In genomic region chr4:149885896-149886295, GRCh38 we compare ENCODE assay signal across 18 cellular contexts.
DNase-seq lines count a peak whose midpoint lies in the region; ATAC-seq, FAIRE-seq and TF ChIP-seq lines count a peak whose summit lies in the region.
"Had no signal": no experiment of that assay in that cellular context is flagged by ENCODE, and none has a peak within 500 bp of the region (broad histone marks: within the 10 kb centered on the region; RNA-seq: fewer than 3 reads in every experiment).

No MANE protein-coding gene starts in this region.

- POLR2A ChIA-PET in naive thymus-derived CD4-positive, alpha-beta T cell (lab: Charles Lee), result no interaction called here

- H3K27me3 ChIP-seq in adipocyte (replicated peaks; ENCODE audit: control insufficient read depth, insufficient read depth, low read length), result no peaks in the 10 kb centered on the region
- no peaks in the 10 kb centered on the region for H3K27me3 ChIP-seq in naive thymus-derived CD4-positive, alpha-beta T cell (ENCODE audit: control insufficient read depth in 2 of 2, insufficient read depth in 2 of 2, low read length in 2 of 2)
- H3K27me3 ChIP-seq: gastrocnemius medialis, neutrophil, uterus had no signal

- peaks cover 48% of the 10 kb centered on the region for H3K4me1 ChIP-seq in adipocyte (ENCODE audit: control insufficient read depth, insufficient read depth, low read length)
- H3K4me1 ChIP-seq in naive thymus-derived CD4-positive, alpha-beta T cell (ENCODE audit: control insufficient read depth in 2 of 2, insufficient read depth in 2 of 2, low read length in 2 of 2), result no peaks in the 10 kb centered on the region
- H3K4me1 ChIP-seq: gastrocnemius medialis, uterus had no signal

- H3K9me3 Mint-ChIP-seq in stimulated activated effector memory CD8-positive, alpha-beta T cell treated with anti-CD3 and anti-CD28 coated beads, Interleukin-12 subunit alpha, Interleukin-12 subunit beta, amount 100 ng/mL, for 72 hours, result peaks cover 10% of the 10 kb centered on the region
- H3K9me3 Mint-ChIP-seq in naive thymus-derived CD4-positive, alpha-beta T cell, result peaks cover 0 to 9% (median 0%) of the 10 kb centered on the region in 11 donors
- no peaks in the 10 kb centered on the region for H3K9me3 Mint-ChIP-seq in activated CD8-positive, alpha-beta memory T cell treated with anti-CD3 and anti-CD28 coated beads, Interleukin-2, amount 10 ng/mL, durations not matched to agents 7 days and 5 days (ENCODE audit: low read depth)
- H3K9me3 Mint-ChIP-seq: activated T-cell treated with anti-CD3 and anti-CD28 coated beads, Interleukin-2, amount 50 U/mL, for 72 hours; stimulated activated naive CD8-positive, alpha-beta T cell treated with anti-CD3 and anti-CD28 coated beads, Interleukin-15, Interleukin-2, amounts not matched to agents 100 ng/mL and 50 ng/mL, for 24 hours had no signal

- no peak overlapping the region for H3K27ac ChIP-seq in naive thymus-derived CD4-positive, alpha-beta T cell (ENCODE audit: low read depth, low read length)
- H3K27ac ChIP-seq: gastrocnemius medialis, neutrophil, uterus had no signal

- intact Hi-C loops in naive thymus-derived CD4-positive, alpha-beta T cell (cut with micrococcal nuclease), result no loop called here

- H3K36me3 Mint-ChIP-seq in stimulated activated effector memory CD8-positive, alpha-beta T cell treated with anti-CD3 and anti-CD28 coated beads, Interleukin-12 subunit alpha, Interleukin-12 subunit beta, amount 100 ng/mL, for 72 hours, result no peaks in the 10 kb centered on the region
- no peaks in the 10 kb centered on the region for H3K36me3 Mint-ChIP-seq in naive thymus-derived CD4-positive, alpha-beta T cell
- H3K36me3 Mint-ChIP-seq in activated CD8-positive, alpha-beta memory T cell treated with anti-CD3 and anti-CD28 coated beads, Interleukin-2, amount 10 ng/mL, durations not matched to agents 7 days and 5 days, result no peaks in the 10 kb centered on the region
- H3K36me3 Mint-ChIP-seq: CD4-positive, CD25-positive, alpha-beta regulatory T cell; immature natural killer cell had no signal

- H3K4me1 Mint-ChIP-seq in stimulated activated effector memory CD8-positive, alpha-beta T cell treated with anti-CD3 and anti-CD28 coated beads, Interleukin-12 subunit alpha, Interleukin-12 subunit beta, amount 100 ng/mL, for 72 hours, result no peaks in the 10 kb centered on the region
- H3K4me1 Mint-ChIP-seq in naive thymus-derived CD4-positive, alpha-beta T cell, result no peaks in the 10 kb centered on the region
- H3K4me1 Mint-ChIP-seq in activated CD8-positive, alpha-beta memory T cell treated with anti-CD3 and anti-CD28 coated beads, Interleukin-2, amount 10 ng/mL, durations not matched to agents 7 days and 5 days, result peaks cover 2% of the 10 kb centered on the region
- H3K4me1 Mint-ChIP-seq: CD4-positive, CD25-positive, alpha-beta regulatory T cell had no signal

- FAIRE-seq in H54 (lab: Jason Lieb, UNC) (no peak), urothelium cell line (lab: Jason Lieb, UNC) (no peak)
- FAIRE-seq: GM12878 had no signal

- H3K9me3 ChIP-seq in adipocyte (ENCODE audit: control insufficient read depth, low read length), result peaks cover 3% of the 10 kb centered on the region
- H3K9me3 ChIP-seq in naive thymus-derived CD4-positive, alpha-beta T cell (ENCODE audit: control insufficient read depth in 2 of 3, low read length in 3 of 3), result no peaks in the 10 kb centered on the region
- H3K9me3 ChIP-seq: gastrocnemius medialis, neutrophil, uterus had no signal

- no peaks in the 10 kb centered on the region for H3K27me3 Mint-ChIP-seq in naive thymus-derived CD4-positive, alpha-beta T cell
- no peaks in the 10 kb centered on the region for H3K27me3 Mint-ChIP-seq in activated CD8-positive, alpha-beta memory T cell treated with anti-CD3 and anti-CD28 coated beads, Interleukin-2, amount 10 ng/mL, durations not matched to agents 7 days and 5 days
- H3K27me3 Mint-ChIP-seq: CD4-positive, CD25-positive, alpha-beta regulatory T cell had no signal

- ATAC-seq in stimulated activated effector memory CD8-positive, alpha-beta T cell treated with anti-CD3 and anti-CD28 coated beads, Interleukin-12 subunit alpha, Interleukin-12 subunit beta, amount 100 ng/mL, for 72 hours, result no peak
- no peak for ATAC-seq in naive thymus-derived CD4-positive, alpha-beta T cell
- ATAC-seq in activated CD8-positive, alpha-beta memory T cell treated with anti-CD3 and anti-CD28 coated beads, Interleukin-2, amount 10 ng/mL, durations not matched to agents 7 days and 5 days, result no peak
- ATAC-seq: activated T-cell treated with anti-CD3 and anti-CD28 coated beads, Interleukin-2, amount 50 U/mL, for 72 hours; gastrocnemius medialis; GM12878; SK-N-SH treated with all-trans-retinoic acid at 6 μM for 48 hours had no signal

- no peak for TF ChIP-seq POLR2A in H54 (IDR thresholded peaks at IDR 0.05; ENCODE audit: low read depth, low read length)

- no peak overlapping the region for H3K4me3 Mint-ChIP-seq in stimulated activated effector memory CD8-positive, alpha-beta T cell treated with anti-CD3 and anti-CD28 coated beads, Interleukin-12 subunit alpha, Interleukin-12 subunit beta, amount 100 ng/mL, for 72 hours
- H3K4me3 Mint-ChIP-seq in naive thymus-derived CD4-positive, alpha-beta T cell, result no peak overlapping the region
- no peak overlapping the region for H3K4me3 Mint-ChIP-seq in activated CD8-positive, alpha-beta memory T cell treated with anti-CD3 and anti-CD28 coated beads, Interleukin-2, amount 10 ng/mL, durations not matched to agents 7 days and 5 days
- H3K4me3 Mint-ChIP-seq: activated T-cell treated with anti-CD3 and anti-CD28 coated beads, Interleukin-2, amount 50 U/mL, for 72 hours; CD4-positive, CD25-positive, alpha-beta regulatory T cell; immature natural killer cell; stimulated activated naive CD8-positive, alpha-beta T cell treated with anti-CD3 and anti-CD28 coated beads, Interleukin-15, Interleukin-2, amounts not matched to agents 100 ng/mL and 50 ng/mL, for 24 hours had no signal

- no peak overlapping the region for H3K9ac ChIP-seq in adipocyte (ENCODE audit: low read length)

- DNase-seq in H54 (ENCODE audit: insufficient read length, low spot score) (peak; percentile 6), adipocyte (ENCODE audit: low read depth) (peak; percentile 39), fibroblast of villous mesenchyme (ENCODE audit: low read depth) (peak; percentile 58), urothelium cell line (ENCODE audit: low spot score) (peak; percentile 10)
- DNase-seq in stimulated activated effector memory CD8-positive, alpha-beta T cell treated with anti-CD3 and anti-CD28 coated beads, Interleukin-12 subunit alpha, Interleukin-12 subunit beta, amount 100 ng/mL, for 72 hours (ENCODE audit: low spot score in 2 of 2), result no peak
- DNase-seq in naive thymus-derived CD4-positive, alpha-beta T cell, result no peak
- DNase-seq in activated CD8-positive, alpha-beta memory T cell treated with anti-CD3 and anti-CD28 coated beads, Interleukin-2, amount 10 ng/mL, durations not matched to agents 7 days and 5 days, result no peak
- DNase-seq: activated CD4-positive, alpha-beta T cell treated with anti-CD3 and anti-CD28 coated beads, Interleukin-2, amount 50 U/mL, for 4 hours; activated T-cell treated with anti-CD3 and anti-CD28 coated beads, Interleukin-2, amount 50 U/mL, for 72 hours; CD4-positive, CD25-positive, alpha-beta regulatory T cell; gastrocnemius medialis; immature natural killer cell; NCI-H1694 treated with DMSO at 0.1 percent for 48 hours; uterus had no signal

- CTCF ChIA-PET in naive thymus-derived CD4-positive, alpha-beta T cell (lab: Charles Lee), result no interaction called here
- CTCF ChIA-PET in activated CD8-positive, alpha-beta memory T cell treated with anti-CD3 and anti-CD28 coated beads, Interleukin-2, amount 10 ng/mL, durations not matched to agents 7 days and 5 days (lab: Charles Lee), result interaction anchor here (1.3 kb wide), 1 partner anchor 20 kb away, joined by 3 read pairs; no protein-coding TSS in a partner anchor

- TF ChIP-seq CTCF in fibroblast of villous mesenchyme (IDR thresholded peaks at IDR 0.05; ENCODE audit: insufficient read depth, low read depth, low read length), result no peak

- H3K36me3 ChIP-seq in adipocyte (ENCODE audit: control insufficient read depth, insufficient read depth, low read length, severe bottlenecking), result no peaks in the 10 kb centered on the region
- no peaks in the 10 kb centered on the region for H3K36me3 ChIP-seq in naive thymus-derived CD4-positive, alpha-beta T cell (ENCODE audit: control insufficient read depth in 2 of 3, insufficient read depth in 3 of 3, low read length in 3 of 3)
- H3K36me3 ChIP-seq: gastrocnemius medialis, neutrophil, uterus had no signal

- no peak overlapping the region for H3K4me3 ChIP-seq in adipocyte (ENCODE audit: low read length)
- no peak overlapping the region for H3K4me3 ChIP-seq in fibroblast of villous mesenchyme (ENCODE audit: low read depth, low read length)
- H3K4me3 ChIP-seq in naive thymus-derived CD4-positive, alpha-beta T cell (ENCODE audit: low read length), result no peak overlapping the region
- H3K4me3 ChIP-seq: gastrocnemius medialis, GM12878, uterus had no signal

- no peak overlapping the region for H3K27ac Mint-ChIP-seq in stimulated activated effector memory CD8-positive, alpha-beta T cell treated with anti-CD3 and anti-CD28 coated beads, Interleukin-12 subunit alpha, Interleukin-12 subunit beta, amount 100 ng/mL, for 72 hours
- no peak overlapping the region for H3K27ac Mint-ChIP-seq in naive thymus-derived CD4-positive, alpha-beta T cell
- no peak overlapping the region for H3K27ac Mint-ChIP-seq in activated CD8-positive, alpha-beta memory T cell treated with anti-CD3 and anti-CD28 coated beads, Interleukin-2, amount 10 ng/mL, durations not matched to agents 7 days and 5 days
- H3K27ac Mint-ChIP-seq: activated T-cell treated with anti-CD3 and anti-CD28 coated beads, Interleukin-2, amount 50 U/mL, for 72 hours; CD4-positive, CD25-positive, alpha-beta regulatory T cell; immature natural killer cell; stimulated activated naive CD8-positive, alpha-beta T cell treated with anti-CD3 and anti-CD28 coated beads, Interleukin-15, Interleukin-2, amounts not matched to agents 100 ng/mL and 50 ng/mL, for 24 hours had no signal

Comparison
In these comparisons a context has a peak if more than half of its experiments do, and no peak if none do; other contexts are left out.
1. DNase-seq: peak in H54 (single experiment), adipocyte (single experiment), fibroblast of villous mesenchyme (single experiment) and urothelium cell line (single experiment); none in stimulated activated effector memory CD8-positive, alpha-beta T cell treated with anti-CD3 and anti-CD28 coated beads, Interleukin-12 subunit alpha, Interleukin-12 subunit beta, amount 100 ng/mL, for 72 hours (0 of 2), naive thymus-derived CD4-positive, alpha-beta T cell (0 of 9) and activated CD8-positive, alpha-beta memory T cell treated with anti-CD3 and anti-CD28 coated beads, Interleukin-2, amount 10 ng/mL, durations not matched to agents 7 days and 5 days (single experiment).